16 cellular contexts compared by ENCODE assay signal in the genomic region with DNA sequence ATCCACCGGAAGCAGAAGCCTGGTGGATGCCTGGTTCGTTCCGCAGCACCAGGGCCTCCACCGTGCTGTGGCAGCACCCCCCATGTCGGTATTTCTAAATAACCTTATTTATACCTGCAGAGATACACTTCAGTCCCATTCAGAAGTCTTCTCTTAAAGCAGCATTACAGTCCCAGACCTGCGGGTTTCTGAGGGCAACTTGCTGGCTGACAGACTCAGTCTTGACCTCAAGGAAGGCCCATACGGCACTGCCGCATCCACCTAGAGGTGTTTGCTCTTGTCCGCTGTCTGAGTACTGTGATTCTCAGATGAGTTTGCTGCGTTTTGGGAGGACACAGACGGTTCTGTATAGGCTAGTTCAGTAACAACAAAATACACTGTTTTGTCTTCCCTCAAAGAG. TPM values are rescaled to one million over a fixed set of nuclear protein-coding genes. Genes with fewer than 3 reads are reported as not detected.
A peak's percentile ranks its signal among the peaks of the same experiment; 100 is the strongest.
DNase-seq lines count a peak whose midpoint lies in the region; ATAC-seq and TF ChIP-seq lines count a peak whose summit lies in the region.
"Had no signal": no experiment of that assay in that cellular context is flagged by ENCODE, and none has a peak within 500 bp of the region (broad histone marks: within the 10 kb centered on the region; RNA-seq: fewer than 3 reads in every experiment).

No MANE protein-coding gene starts in this region.

- ATAC-seq in activated CD8-positive, alpha-beta T cell treated with anti-CD3 and anti-CD28 coated beads, Interleukin-2, amount 10 ng/mL, durations not matched to agents 7 days and 5 days, result no peak
- no peak for ATAC-seq in activated CD8-positive, alpha-beta T cell treated with anti-CD3 and anti-CD28 coated beads for 36 hours
- ATAC-seq in HG02884 (IDR thresholded peaks at IDR 0.05; ENCODE audit: unreplicated experiment) (peak; percentile 4), HG02798 (IDR thresholded peaks at IDR 0.05; ENCODE audit: poor library complexity, unreplicated experiment) (no peak)
- ATAC-seq: K562 had no signal

- CTCF ChIA-PET in activated CD8-positive, alpha-beta T cell treated with anti-CD3 and anti-CD28 coated beads, Interleukin-2, amount 10 ng/mL, durations not matched to agents 7 days and 5 days (lab: Charles Lee), result no interaction called here
- CTCF ChIA-PET in activated CD8-positive, alpha-beta T cell treated with anti-CD3 and anti-CD28 coated beads for 36 hours (lab: Charles Lee), result no interaction called here
- CTCF ChIA-PET in activated CD4-positive, alpha-beta T cell treated with anti-CD3 and anti-CD28 coated beads, Interleukin-2, amount 10 ng/mL, durations not matched to agents 7 days and 5 days (lab: Charles Lee), result interaction anchor here (0.6 kb wide), 1 partner anchor 22 kb away, joined by 3 read pairs; no protein-coding TSS in a partner anchor

- POLR2A ChIA-PET in activated CD8-positive, alpha-beta T cell treated with anti-CD3 and anti-CD28 coated beads, Interleukin-2, amount 10 ng/mL, durations not matched to agents 7 days and 5 days (lab: Charles Lee), result no interaction called here
- POLR2A ChIA-PET in activated CD8-positive, alpha-beta T cell treated with anti-CD3 and anti-CD28 coated beads for 36 hours (lab: Charles Lee), result no interaction called here
- POLR2A ChIA-PET in activated CD4-positive, alpha-beta T cell treated with anti-CD3 and anti-CD28 coated beads, Interleukin-2, amount 10 ng/mL, durations not matched to agents 7 days and 5 days (lab: Charles Lee), result no interaction called here

- no peak for TF ChIP-seq CTCF in activated CD8-positive, alpha-beta T cell treated with anti-CD3 and anti-CD28 coated beads for 36 hours (IDR thresholded peaks at IDR 0.05)
- TF ChIP-seq CTCF in endodermal cell (conservative IDR thresholded peaks at IDR 0.05), result no peak

- no peak overlapping the region for H3K27ac ChIP-seq in endodermal cell (ENCODE audit: low read depth, low read length)
- H3K27ac ChIP-seq: PC-9 had no signal

- no peak overlapping the region for H3K4me3 Mint-ChIP-seq in activated CD8-positive, alpha-beta T cell treated with anti-CD3 and anti-CD28 coated beads, Interleukin-2, amount 10 ng/mL, durations not matched to agents 7 days and 5 days
- H3K4me3 Mint-ChIP-seq in activated CD8-positive, alpha-beta T cell treated with anti-CD3 and anti-CD28 coated beads for 36 hours, result no peak overlapping the region
- no peak overlapping the region for H3K4me3 Mint-ChIP-seq in endodermal cell
- H3K4me3 Mint-ChIP-seq in activated CD4-positive, alpha-beta T cell treated with anti-CD3 and anti-CD28 coated beads, Interleukin-2, amount 10 ng/mL, durations not matched to agents 7 days and 5 days, result no peak overlapping the region

- no peaks in the 10 kb centered on the region for H3K9me3 ChIP-seq in endodermal cell (ENCODE audit: control insufficient read depth, low read length)
- H3K9me3 ChIP-seq: Caco-2 had no signal

- no peaks in the 10 kb centered on the region for H3K27me3 ChIP-seq in endodermal cell (ENCODE audit: control insufficient read depth, insufficient read depth, low read length, poor library complexity, severe bottlenecking)

- H3K4me1 ChIP-seq in endodermal cell (ENCODE audit: control insufficient read depth, insufficient read depth, low read length), result no peaks in the 10 kb centered on the region
- H3K4me1 ChIP-seq: Caco-2 had no signal

- H3K27ac Mint-ChIP-seq in activated CD8-positive, alpha-beta T cell treated with anti-CD3 and anti-CD28 coated beads, Interleukin-2, amount 10 ng/mL, durations not matched to agents 7 days and 5 days, result peak overlapping the region; percentile 83
- no peak overlapping the region for H3K27ac Mint-ChIP-seq in activated CD8-positive, alpha-beta T cell treated with anti-CD3 and anti-CD28 coated beads for 36 hours
- no peak overlapping the region for H3K27ac Mint-ChIP-seq in endodermal cell
- H3K27ac Mint-ChIP-seq in activated CD4-positive, alpha-beta T cell treated with anti-CD3 and anti-CD28 coated beads, Interleukin-2, amount 10 ng/mL, durations not matched to agents 7 days and 5 days, result no peak overlapping the region

- no peak overlapping the region for H3K9ac ChIP-seq in endodermal cell (ENCODE audit: extremely low read depth, low read length, poor library complexity, severe bottlenecking)

- H3K9me3 Mint-ChIP-seq in activated CD8-positive, alpha-beta T cell treated with anti-CD3 and anti-CD28 coated beads, Interleukin-2, amount 10 ng/mL, durations not matched to agents 7 days and 5 days (ENCODE audit: insufficient read depth), result peaks cover 4% of the 10 kb centered on the region
- peaks cover 3% of the 10 kb centered on the region for H3K9me3 Mint-ChIP-seq in activated CD8-positive, alpha-beta T cell treated with anti-CD3 and anti-CD28 coated beads for 36 hours
- no peaks in the 10 kb centered on the region for H3K9me3 Mint-ChIP-seq in endodermal cell
- peaks cover 5% of the 10 kb centered on the region for H3K9me3 Mint-ChIP-seq in activated CD4-positive, alpha-beta T cell treated with anti-CD3 and anti-CD28 coated beads, Interleukin-2, amount 10 ng/mL, durations not matched to agents 7 days and 5 days

- H3K36me3 Mint-ChIP-seq in activated CD8-positive, alpha-beta T cell treated with anti-CD3 and anti-CD28 coated beads, Interleukin-2, amount 10 ng/mL, durations not matched to agents 7 days and 5 days (ENCODE audit: low read depth), result peaks cover 67% of the 10 kb centered on the region
- peaks cover 66% of the 10 kb centered on the region for H3K36me3 Mint-ChIP-seq in activated CD8-positive, alpha-beta T cell treated with anti-CD3 and anti-CD28 coated beads for 36 hours (ENCODE audit: low read depth)
- peaks cover 65% of the 10 kb centered on the region for H3K36me3 Mint-ChIP-seq in endodermal cell (ENCODE audit: low read depth)
- H3K36me3 Mint-ChIP-seq in activated CD4-positive, alpha-beta T cell treated with anti-CD3 and anti-CD28 coated beads, Interleukin-2, amount 10 ng/mL, durations not matched to agents 7 days and 5 days (ENCODE audit: low read depth), result peaks cover 66% of the 10 kb centered on the region

- no peak for DNase-seq in activated CD8-positive, alpha-beta T cell treated with anti-CD3 and anti-CD28 coated beads, Interleukin-2, amount 10 ng/mL, durations not matched to agents 7 days and 5 days
- DNase-seq in activated CD8-positive, alpha-beta T cell treated with anti-CD3 and anti-CD28 coated beads for 36 hours, result no peak
- DNase-seq in endodermal cell (peak; percentile 35), T-helper 1 cell (no peak), NCI-H1105 (lab: John Stamatoyannopoulos, UW) (no peak)
- DNase-seq in activated CD4-positive, alpha-beta T cell treated with anti-CD3 and anti-CD28 coated beads, Interleukin-2, amount 10 ng/mL, durations not matched to agents 7 days and 5 days, result no peak
- DNase-seq: Caco-2, GOT3, NCI-H2227 treated with DMSO at 0.1 percent for 48 hours, NCI-H526, PC-9 had no signal

- no peak overlapping the region for H3K4me3 ChIP-seq in endodermal cell (ENCODE audit: low read length)
- H3K4me3 ChIP-seq: K562, PC-9 had no signal

- H3K27me3 Mint-ChIP-seq in activated CD8-positive, alpha-beta T cell treated with anti-CD3 and anti-CD28 coated beads, Interleukin-2, amount 10 ng/mL, durations not matched to agents 7 days and 5 days (ENCODE audit: low read depth), result no peaks in the 10 kb centered on the region
- no peaks in the 10 kb centered on the region for H3K27me3 Mint-ChIP-seq in activated CD8-positive, alpha-beta T cell treated with anti-CD3 and anti-CD28 coated beads for 36 hours
- no peaks in the 10 kb centered on the region for H3K27me3 Mint-ChIP-seq in endodermal cell (ENCODE audit: insufficient read depth)
- H3K27me3 Mint-ChIP-seq in activated CD4-positive, alpha-beta T cell treated with anti-CD3 and anti-CD28 coated beads, Interleukin-2, amount 10 ng/mL, durations not matched to agents 7 days and 5 days, result no peaks in the 10 kb centered on the region

- intact Hi-C loops in activated CD8-positive, alpha-beta T cell treated with anti-CD3 and anti-CD28 coated beads for 36 hours (cut with micrococcal nuclease), result no loop called here

- peaks cover 63% of the 10 kb centered on the region for H3K36me3 ChIP-seq in endodermal cell (ENCODE audit: control insufficient read depth, insufficient read depth, low read length)

- 97 to 100% methylated on average over 5 to 11 of the region's 11 CpGs for WGBS in endodermal cell (ENCODE audit: insufficient coverage in 1 of 2, insufficient read length in 1 of 2), 2 experiments

- H3K4me1 Mint-ChIP-seq in activated CD8-positive, alpha-beta T cell treated with anti-CD3 and anti-CD28 coated beads, Interleukin-2, amount 10 ng/mL, durations not matched to agents 7 days and 5 days (ENCODE audit: low read depth), result peaks cover 16% of the 10 kb centered on the region
- H3K4me1 Mint-ChIP-seq in activated CD8-positive, alpha-beta T cell treated with anti-CD3 and anti-CD28 coated beads for 36 hours (ENCODE audit: low read depth), result peaks cover 4% of the 10 kb centered on the region
- H3K4me1 Mint-ChIP-seq in endodermal cell, result no peaks in the 10 kb centered on the region
- peaks cover 16% of the 10 kb centered on the region for H3K4me1 Mint-ChIP-seq in activated CD4-positive, alpha-beta T cell treated with anti-CD3 and anti-CD28 coated beads, Interleukin-2, amount 10 ng/mL, durations not matched to agents 7 days and 5 days

RNA-seq across cellular contexts. Expression of a gene that starts 16.9 kb away (rescaled TPM):
- total RNA-seq in activated CD8-positive, alpha-beta T cell treated with anti-CD3 and anti-CD28 coated beads, Interleukin-2, amount 10 ng/mL, durations not matched to agents 7 days and 5 days, result not detected
- under 1 TPM; 0.50 to 0.67 TPM for total RNA-seq in activated CD8-positive, alpha-beta T cell treated with anti-CD3 and anti-CD28 coated beads for 36 hours
- under 1 TPM in 1 of 2 donors, not detected in 1; 0.69 TPM for total RNA-seq in endodermal cell
- polyA plus RNA-seq in endodermal cell (2013, experiment 1 of 2), result 0.43 TPM
- not detected for polyA plus RNA-seq in endodermal cell (2013, experiment 2 of 2)
- under 1 TPM; 0.52 to 0.83 TPM for total RNA-seq in activated CD4-positive, alpha-beta T cell treated with anti-CD3 and anti-CD28 coated beads, Interleukin-2, amount 10 ng/mL, durations not matched to agents 7 days and 5 days
- total RNA-seq: A172, Caco-2, K562, PC-9, SK-MEL-5 had no signal
